Comparison of ENCODE assay signal across 8 cellular contexts in genomic region chr3:12993022-12993622, GRCh38.
A peak's percentile ranks its signal among the peaks of the same experiment; 100 is the strongest.
DNase-seq lines count a peak whose midpoint lies in the region; ATAC-seq and TF ChIP-seq lines count a peak whose summit lies in the region.

No MANE protein-coding gene starts in this region.

- H3K9me3 ChIP-seq in HUES6 (ENCODE audit: control insufficient read depth, insufficient read depth, low read depth, low read length) (no peaks in the 10 kb centered on the region), muscle layer of colon (ENCODE audit: low read length) (no peaks in the 10 kb centered on the region)

- no peaks in the 10 kb centered on the region for H3K36me3 ChIP-seq in HUES6 (ENCODE audit: control insufficient read depth, insufficient read depth, low read length)
- no peaks in the 10 kb centered on the region for H3K36me3 ChIP-seq in muscle layer of colon (ENCODE audit: insufficient read depth, low read length)

- no peak for ATAC-seq in GM21526 (IDR thresholded peaks at IDR 0.05; ENCODE audit: low FRiP score, unreplicated experiment)

- H3K4me1 ChIP-seq in HUES6 (ENCODE audit: control insufficient read depth, insufficient read depth, low read length) (peaks cover 26% of the 10 kb centered on the region), muscle layer of colon (ENCODE audit: insufficient read depth, low read length) (peaks cover 10% of the 10 kb centered on the region)

- H3K27me3 ChIP-seq in HUES6 (ENCODE audit: control insufficient read depth, insufficient read depth, low read length) (peaks cover 3% of the 10 kb centered on the region; the same call in 1 of the 2 replicates), muscle layer of colon (ENCODE audit: control insufficient read depth in 1 of 2, insufficient read depth in 2 of 2, low read length in 2 of 2) (no peaks in the 10 kb centered on the region)

- DNase-seq in ACHN, result peak; percentile 69
- no peak for DNase-seq in coronary artery (ENCODE audit: low spot score)
- no peak for DNase-seq in SKM-1 (lab: John Stamatoyannopoulos, UW; ENCODE audit: unreplicated experiment)
- no peak for DNase-seq in stimulated activated CD8-positive, alpha-beta memory T cell treated with anti-CD3 and anti-CD28 coated beads, Interleukin-4, amount 100 ng/mL, for 48 hours
- DNase-seq in NCI-H187 (lab: John Stamatoyannopoulos, UW), result no peak

- H3K9ac ChIP-seq in HUES6 (ENCODE audit: low read length) (peak overlapping the region; percentile 74), muscle layer of colon (ENCODE audit: low read length) (no peak overlapping the region)

- in situ Hi-C loops in ACHN (cut with HindIII; ENCODE audit: low pct_ligation_motif_present, low pct_unique_long_range_greater_than_20kb, low sequenced_read_pairs), result no loop called here

- no peak for TF ChIP-seq CTCF in coronary artery (IDR thresholded peaks at IDR 0.05)

- peak overlapping the region; percentile 70 for H3K4me3 ChIP-seq in HUES6 (ENCODE audit: low read depth, low read length)
- H3K4me3 ChIP-seq in coronary artery, result peak overlapping the region; percentile 91
- H3K4me3 ChIP-seq in muscle layer of colon (ENCODE audit: low read depth in 1 of 2, low read length in 2 of 2), result peak overlapping the region; percentile 30 to 67

- no peak overlapping the region; the same call in 1 of the 2 replicates for H3K27ac ChIP-seq in HUES6 (ENCODE audit: low read depth, low read length)
- H3K27ac ChIP-seq in coronary artery, result peak overlapping the region; percentile 78 to 92
- H3K27ac ChIP-seq in muscle layer of colon (ENCODE audit: low read depth, low read length), result peak overlapping the region; percentile 1
